18 cellular contexts compared by ENCODE assay signal in genomic region chr9:98148486-98148885, GRCh38. TPM values are rescaled to one million over a fixed set of nuclear protein-coding genes. Genes with fewer than 3 reads are reported as not detected.
DNase-seq lines count a peak whose midpoint lies in the region; ATAC-seq and TF ChIP-seq lines count a peak whose summit lies in the region.
"Had no signal": no experiment of that assay in that cellular context is flagged by ENCODE, and none has a peak within 500 bp of the region (broad histone marks: within the 10 kb centered on the region; RNA-seq: fewer than 3 reads in every experiment).

No MANE protein-coding gene starts in this region.

- H4K8ac ChIP-seq in trophoblast cell (ENCODE audit: low read depth, low read length) = no peak overlapping the region

- H3K27ac ChIP-seq in trophoblast cell (ENCODE audit: low read depth, low read length) (no peak overlapping the region), body of pancreas (no peak overlapping the region)
- H3K27ac ChIP-seq: GM23248 had no signal

- H3K4me3 ChIP-seq in trophoblast cell (ENCODE audit: low read depth, low read length) (no peak overlapping the region), body of pancreas (no peak overlapping the region)
- H3K4me3 ChIP-seq: GM12878, GM23248 had no signal

- no peak overlapping the region for H3K4ac ChIP-seq in trophoblast cell (ENCODE audit: low read depth, low read length)

- DNase-seq in Calu3 (no peak), T-cell (no peak), trophoblast cell (peak; percentile 72 to 76), type B pancreatic cell (ENCODE audit: extremely low spot score, unreplicated experiment) (no peak), body of pancreas (no peak), GM19238 (ENCODE audit: insufficient read length, low spot score) (no peak)
- no peak for DNase-seq in effector CD8-positive, alpha-beta T cell (lab: John Stamatoyannopoulos, UW)
- DNase-seq: C1 segment of cervical spinal cord; Caco-2; CD8-positive, alpha-beta T cell; DMS 273 treated with DMSO at 0.1 percent for 48 hours; DMS79; EL; GDM1; GM23248; H7; HCEC 1CT had no signal

- H3K4me1 Mint-ChIP-seq in Calu3 (ENCODE audit: low read depth, unreplicated experiment) = peaks cover 59% of the 10 kb centered on the region
- peaks cover 8 to 16% (median 15%) of the 10 kb centered on the region in 3 donors for H3K4me1 Mint-ChIP-seq in T-cell
- H3K4me1 Mint-ChIP-seq in type B pancreatic cell (ENCODE audit: unreplicated experiment) = peaks cover 15% of the 10 kb centered on the region

- intact Hi-C loops in Calu3 (cut with micrococcal nuclease; ENCODE audit: unreplicated experiment) = no loop called here
- intact Hi-C loops in body of pancreas (cut with DNase I) = no loop called here

- H2BK5ac ChIP-seq in trophoblast cell (ENCODE audit: low read depth, low read length, poor library complexity) = no peak overlapping the region

- no peak overlapping the region for H2BK12ac ChIP-seq in trophoblast cell (ENCODE audit: low read length)

- no peaks in the 10 kb centered on the region for H3K79me1 ChIP-seq in trophoblast cell (ENCODE audit: low read length)

- TF ChIP-seq POLR2A in body of pancreas (IDR thresholded peaks at IDR 0.05) = no peak

- H3K4me3 Mint-ChIP-seq in Calu3 (ENCODE audit: low read depth, unreplicated experiment) (no peak overlapping the region), T-cell (no peak overlapping the region), type B pancreatic cell (no peak overlapping the region)
- H3K4me3 Mint-ChIP-seq: CD8-positive, alpha-beta T cell had no signal

- no peak overlapping the region for H3K4me2 ChIP-seq in trophoblast cell (ENCODE audit: low read length)

- no peaks in the 10 kb centered on the region for H3K27me3 Mint-ChIP-seq in Calu3 (ENCODE audit: unreplicated experiment)
- no peaks in the 10 kb centered on the region for H3K27me3 Mint-ChIP-seq in T-cell
- H3K27me3 Mint-ChIP-seq in type B pancreatic cell = no peaks in the 10 kb centered on the region

- CTCF ChIA-PET in Calu3 (lab: Charles Lee) = no interaction called here
- CTCF ChIA-PET in T-cell (lab: Charles Lee) = interaction anchor here in 1 of 2 donors (0.7 kb wide), 1 partner anchor 140 kb away, joined by 4 read pairs; no protein-coding TSS in a partner anchor

- ATAC-seq in T-cell (replicated peaks in 1 of 4) = no peak
- ATAC-seq in body of pancreas = no peak
- ATAC-seq: CD8-positive, alpha-beta T cell; GM12878 had no signal

- H3K4me1 ChIP-seq in trophoblast cell (ENCODE audit: control insufficient read depth in 1 of 2, insufficient read depth in 2 of 2, low read length in 2 of 2) (peaks cover 5 to 17% of the 10 kb centered on the region in 2 experiments), body of pancreas (peaks cover 14% of the 10 kb centered on the region)

- H3K9me3 Mint-ChIP-seq in Calu3 (ENCODE audit: low read depth, unreplicated experiment) (no peaks in the 10 kb centered on the region), T-cell (no peaks in the 10 kb centered on the region), type B pancreatic cell (no peaks in the 10 kb centered on the region)
- H3K9me3 Mint-ChIP-seq: CD8-positive, alpha-beta T cell had no signal

- TF ChIP-seq CTCF in Calu3 (IDR thresholded peaks at IDR 0.05; ENCODE audit: unreplicated experiment) = no peak
- TF ChIP-seq CTCF in type B pancreatic cell (conservative IDR thresholded peaks at IDR 0.05) = no peak
- TF ChIP-seq CTCF in body of pancreas (IDR thresholded peaks at IDR 0.05) = no peak

- WGBS in trophoblast cell (ENCODE audit: extremely low coverage, insufficient coverage, insufficient read length) = no CpG with 5 or more reads among the region's 2 CpGs
- 75 to 79% methylated on average over 2 of the region's 2 CpGs for WGBS in body of pancreas, 2 donors

- H4K91ac ChIP-seq in trophoblast cell (ENCODE audit: low read depth, low read length) = no peak overlapping the region

- no peaks in the 10 kb centered on the region for H3K79me2 ChIP-seq in trophoblast cell (ENCODE audit: control insufficient read depth, insufficient read depth, low read length, poor library complexity)

- H3K36me3 Mint-ChIP-seq in Calu3 (ENCODE audit: insufficient read depth, unreplicated experiment) (peaks cover 26% of the 10 kb centered on the region), T-cell (peaks cover 20% of the 10 kb centered on the region), type B pancreatic cell (no peaks in the 10 kb centered on the region)

- H3K27ac Mint-ChIP-seq in Calu3 (ENCODE audit: unreplicated experiment) (peak overlapping the region; percentile 61), T-cell (peak overlapping the region; percentile 41 to 81), type B pancreatic cell (peak overlapping the region; percentile 61)
- H3K27ac Mint-ChIP-seq: CD8-positive, alpha-beta T cell had no signal

- no peak overlapping the region for H4K12ac ChIP-seq in trophoblast cell (ENCODE audit: low read depth, low read length)

- H3K9me3 ChIP-seq in trophoblast cell (ENCODE audit: insufficient read depth, low read depth, low read length) (no peaks in the 10 kb centered on the region), body of pancreas (no peaks in the 10 kb centered on the region)
- H3K9me3 ChIP-seq: Caco-2 had no signal

- H2BK120ac ChIP-seq in trophoblast cell (ENCODE audit: insufficient read depth, low read length, poor library complexity) = no peak overlapping the region

- no peak overlapping the region for H2AK5ac ChIP-seq in trophoblast cell (ENCODE audit: low read length)

- H3K9ac ChIP-seq in trophoblast cell (ENCODE audit: low read length) = no peak overlapping the region
- H3K9ac ChIP-seq: GM23248 had no signal

- no peak overlapping the region for H3K14ac ChIP-seq in trophoblast cell (ENCODE audit: low read length)

- no peak overlapping the region for H3K18ac ChIP-seq in trophoblast cell (ENCODE audit: low read length)

- H3K27me3 ChIP-seq in trophoblast cell (ENCODE audit: insufficient read depth, low read length) = no peaks in the 10 kb centered on the region
- no peaks in the 10 kb centered on the region for H3K27me3 ChIP-seq in body of pancreas

- POLR2A ChIA-PET in T-cell (lab: Charles Lee) = no interaction called here

- no TSS peak for BruUV-seq in Calu3 (replicated peaks; lab: Mats Ljungman, UMichigan)

- H2AFZ ChIP-seq in trophoblast cell (ENCODE audit: insufficient read depth, low read length, poor library complexity) = no peak overlapping the region
- H2AFZ ChIP-seq: GM23248 had no signal

- H3K36me3 ChIP-seq in trophoblast cell (ENCODE audit: control insufficient read depth in 1 of 2, insufficient read depth in 2 of 2, low read length in 2 of 2) (peaks cover 12 to 30% of the 10 kb centered on the region in 2 experiments), body of pancreas (replicated peaks in 1 of 2; ENCODE audit: insufficient read depth in 1 of 2, low read depth in 2 of 2) (no peaks in the 10 kb centered on the region)

- no peak overlapping the region for H3K23ac ChIP-seq in trophoblast cell (ENCODE audit: low read length)

RNA-seq across cellular contexts. Expression of gene TRIM14, which starts 29.5 kb away (rescaled TPM):
- 34.1 and 54.0 TPM in 2 replicates for total RNA-seq in Calu3 (2022)
- total RNA-seq in T-cell = 10 to 100 TPM; 75.7 to 98.9 (median 85.3) TPM
- polyA plus RNA-seq in trophoblast cell (2013) = 2.1 and 2.3 TPM in 2 replicates
- total RNA-seq in type B pancreatic cell (ENCODE audit: low replicate concordance) = 9.9 and 18.8 TPM in 2 replicates
- 1 to 10 TPM; 2.1 to 4.9 TPM for total RNA-seq in body of pancreas

RNA-seq across cellular contexts. Expression of gene CORO2A, which starts 44.0 kb away (rescaled TPM):
- total RNA-seq in Calu3 (2022) (24.3 and 30.6 TPM in 2 replicates), T-cell (10 to 100 TPM in 4 of 5 donors, 1 to 10 TPM in 1; 9.1 to 12.4 (median 10.8) TPM), type B pancreatic cell (ENCODE audit: low replicate concordance) (9.9 and 28.5 TPM in 2 replicates), body of pancreas (1 to 10 TPM in 1 of 2 donors, under 1 TPM in 1; 0.66 to 1.3 TPM)
- 34.0 and 35.3 TPM in 2 replicates for polyA plus RNA-seq in trophoblast cell (2013)

Comparison
In these comparisons a context has a peak if more than half of its experiments do, and no peak if none do; other contexts are left out.
1. DNase-seq: peak in trophoblast cell (2 of 2); none in Calu3 (single experiment), T-cell (0 of 34), type B pancreatic cell (single experiment), effector CD8-positive, alpha-beta T cell (single experiment), body of pancreas (0 of 4) and GM19238 (single experiment).
2. Peak in every context shown above with its lines, with median percentiles within 50 percentile points of each other: H3K27ac Mint-ChIP-seq.